Comparison of ENCODE assay signal across 12 cellular contexts in genomic region chr13:38398810-38399493, GRCh38. TPM values are rescaled to one million over a fixed set of nuclear protein-coding genes. Genes with fewer than 3 reads are reported as not detected.
DNase-seq lines count a peak whose midpoint lies in the region; ATAC-seq, FAIRE-seq and TF ChIP-seq lines count a peak whose summit lies in the region.
"Had no signal": no experiment of that assay in that cellular context is flagged by ENCODE, and none has a peak within 500 bp of the region (broad histone marks: within the 10 kb centered on the region; RNA-seq: fewer than 3 reads in every experiment).

No MANE protein-coding gene starts in this region.

- H3K4me3 ChIP-seq in MG63, result no peak overlapping the region
- peak overlapping the region; percentile 23 to 42 for H3K4me3 ChIP-seq in neutrophil (ENCODE audit: low read depth in 1 of 2, low read length in 1 of 2)
- no peak overlapping the region for H3K4me3 ChIP-seq in Karpas-422 (ENCODE audit: low read length)
- H3K4me3 ChIP-seq: ascending aorta, gastrocnemius medialis had no signal

- H3K9me3 ChIP-seq in MG63 (no peaks in the 10 kb centered on the region), neutrophil (no peaks in the 10 kb centered on the region), Karpas-422 (ENCODE audit: low read length) (no peaks in the 10 kb centered on the region)
- H3K9me3 ChIP-seq: ascending aorta, gastrocnemius medialis had no signal

- H4K20me1 ChIP-seq in Karpas-422 (ENCODE audit: insufficient read depth, low read depth, low read length), result no peaks in the 10 kb centered on the region

- no peak overlapping the region for H2AFZ ChIP-seq in Karpas-422 (ENCODE audit: low read length)

- no peak overlapping the region for H3K4me2 ChIP-seq in Karpas-422 (ENCODE audit: low read depth, low read length, poor library complexity, severe bottlenecking)

- no peak for ATAC-seq in HG02852 (IDR thresholded peaks at IDR 0.05; ENCODE audit: unreplicated experiment)
- ATAC-seq: gastrocnemius medialis; stimulated activated memory B cell treated with anti-CD40 and anti-IgM and Interleukin-4, amounts not matched to agents 10 μg/mL and 1 μg/mL and 100 μg/mL, for 72 hours had no signal

- H3K9me2 ChIP-seq in Karpas-422 (replicated peaks; ENCODE audit: insufficient read depth, low read length), result no peaks in the 10 kb centered on the region

- H3K36me3 ChIP-seq in MG63, result no peaks in the 10 kb centered on the region
- no peaks in the 10 kb centered on the region for H3K36me3 ChIP-seq in neutrophil
- no peaks in the 10 kb centered on the region for H3K36me3 ChIP-seq in Karpas-422 (ENCODE audit: insufficient read depth, low read length)
- H3K36me3 ChIP-seq: ascending aorta, gastrocnemius medialis had no signal

- H3K27me3 ChIP-seq in MG63 (no peaks in the 10 kb centered on the region), neutrophil (no peaks in the 10 kb centered on the region), Karpas-422 (ENCODE audit: low read length) (no peaks in the 10 kb centered on the region)
- H3K27me3 ChIP-seq: ascending aorta, gastrocnemius medialis had no signal

- TF ChIP-seq CTCF in neutrophil (IDR thresholded peaks at IDR 0.05), result no peak

- H3K4me1 ChIP-seq in neutrophil (ENCODE audit: control insufficient read depth in 1 of 2, insufficient read depth in 1 of 2, low read depth in 1 of 2, low read length in 1 of 2) (peaks cover 8 to 13% of the 10 kb centered on the region in 2 experiments), Karpas-422 (ENCODE audit: low read length) (no peaks in the 10 kb centered on the region)
- H3K4me1 ChIP-seq: ascending aorta, gastrocnemius medialis had no signal

- no peaks in the 10 kb centered on the region for H3K79me2 ChIP-seq in Karpas-422 (ENCODE audit: low read length)

- DNase-seq in ELR (ENCODE audit: low read depth) (peak; percentile 76), MG63 (peak; percentile 24), dedifferentiated amniotic fluid mesenchymal stem cell (ENCODE audit: extremely low spot score) (peak; percentile 55), dermis blood vessel endothelial cell (no peak), Karpas-422 (no peak), GM12892 (ENCODE audit: insufficient read length) (no peak)
- DNase-seq: DMS79 treated with DMSO at 0.1 percent for 48 hours, gastrocnemius medialis had no signal

- TF ChIP-seq POLR2A in GM12892 (IDR thresholded peaks at IDR 0.05; ENCODE audit: low read depth, low read length), result no peak

- peak overlapping the region; percentile 46 for H3K27ac ChIP-seq in neutrophil
- no peak overlapping the region for H3K27ac ChIP-seq in Karpas-422 (ENCODE audit: low read length)
- H3K27ac ChIP-seq: ascending aorta, gastrocnemius medialis had no signal

- no peak for FAIRE-seq in GM12892 (lab: Jason Lieb, UNC)

- H3K9ac ChIP-seq in Karpas-422 (ENCODE audit: low read length), result no peak overlapping the region

RNA-seq across cellular contexts. Expression of gene UFM1, which starts 49.3 kb away (rescaled TPM):
- total RNA-seq in MG63 (2014; rRNA removed; shearing (Covaris generic); ENCODE audit: low replicate concordance), result 52.6 and 144 TPM in 2 replicates
- 43.5 and 55.0 TPM in 2 replicates for total RNA-seq in dermis blood vessel endothelial cell
- total RNA-seq in Karpas-422 (2014; rRNA removed; shearing (Covaris generic); ENCODE audit: low replicate concordance), result 41.6 and 82.7 TPM in 2 replicates
- 54.7 TPM for polyA plus RNA-seq in GM12892 (2012; ENCODE audit: missing spikeins)

Comparison
In these comparisons a context has a peak if more than half of its experiments do, and no peak if none do; other contexts are left out.
1. DNase-seq: peak in ELR (single experiment), MG63 (single experiment) and dedifferentiated amniotic fluid mesenchymal stem cell (single experiment); none in dermis blood vessel endothelial cell (single experiment), Karpas-422 (single experiment) and GM12892 (single experiment).
2. H3K4me3 ChIP-seq: peak in neutrophil (2 of 2); none in MG63 (single experiment) and Karpas-422 (single experiment).